9 cellular contexts compared by ENCODE assay signal in genomic region chr2:121634354-121635307, GRCh38. TPM values are rescaled to one million over a fixed set of nuclear protein-coding genes. Genes with fewer than 3 reads are reported as not detected.
DNase-seq lines count a peak whose midpoint lies in the region; ATAC-seq and FAIRE-seq lines count a peak whose summit lies in the region.
"Had no signal": no experiment of that assay in that cellular context is flagged by ENCODE, and none has a peak within 500 bp of the region (broad histone marks: within the 10 kb centered on the region; RNA-seq: fewer than 3 reads in every experiment).

No MANE protein-coding gene starts in this region.

- H3K27ac Mint-ChIP-seq in activated CD8-positive, alpha-beta memory T cell treated with anti-CD3 and anti-CD28 coated beads, Interleukin-2, amount 10 ng/mL, durations not matched to agents 7 days and 5 days: peak overlapping the region; percentile 29

- CTCF ChIA-PET in activated CD8-positive, alpha-beta memory T cell treated with anti-CD3 and anti-CD28 coated beads, Interleukin-2, amount 10 ng/mL, durations not matched to agents 7 days and 5 days (lab: Charles Lee): interaction anchor here (0.9 to 2.4 kb wide), 2 partner anchors 11 to 15 kb away, joined by 3 to 10 read pairs; partner anchors contain the start of gene CLASP1

- DNase-seq in activated CD8-positive, alpha-beta memory T cell treated with anti-CD3 and anti-CD28 coated beads, Interleukin-2, amount 10 ng/mL, durations not matched to agents 7 days and 5 days: no peak
- no peak for DNase-seq in activated CD8-positive, alpha-beta memory T cell treated with anti-CD3 and anti-CD28 coated beads, Interleukin-2, amount 50 U/mL, for 4 hours
- DNase-seq in NCI-H69 (lab: John Stamatoyannopoulos, UW) (peak; percentile 71), dermis blood vessel endothelial cell (peak; percentile 38), frontal cortex (ENCODE audit: low spot score in 2 of 2) (no peak), middle frontal gyrus (ENCODE audit: extremely low spot score, low spot score) (no peak)
- DNase-seq in stimulated activated CD8-positive, alpha-beta memory T cell treated with anti-CD3 and anti-CD28 coated beads, Interleukin-4, amount 100 ng/mL, for 48 hours: peak; percentile 41

- peaks cover 6% of the 10 kb centered on the region for H3K9me3 Mint-ChIP-seq in activated CD8-positive, alpha-beta memory T cell treated with anti-CD3 and anti-CD28 coated beads, Interleukin-2, amount 10 ng/mL, durations not matched to agents 7 days and 5 days (ENCODE audit: low read depth)

- H3K4me3 Mint-ChIP-seq in activated CD8-positive, alpha-beta memory T cell treated with anti-CD3 and anti-CD28 coated beads, Interleukin-2, amount 10 ng/mL, durations not matched to agents 7 days and 5 days: no peak overlapping the region

- no peak for FAIRE-seq in frontal cortex (lab: Jason Lieb, UNC)
- FAIRE-seq: G401.6 had no signal

- H3K4me1 Mint-ChIP-seq in activated CD8-positive, alpha-beta memory T cell treated with anti-CD3 and anti-CD28 coated beads, Interleukin-2, amount 10 ng/mL, durations not matched to agents 7 days and 5 days: peaks cover 25% of the 10 kb centered on the region

- peak; percentile 51 for ATAC-seq in activated CD8-positive, alpha-beta memory T cell treated with anti-CD3 and anti-CD28 coated beads, Interleukin-2, amount 10 ng/mL, durations not matched to agents 7 days and 5 days
- no peak for ATAC-seq in HG03520 (IDR thresholded peaks at IDR 0.05; ENCODE audit: unreplicated experiment)

- no peaks in the 10 kb centered on the region for H3K27me3 Mint-ChIP-seq in activated CD8-positive, alpha-beta memory T cell treated with anti-CD3 and anti-CD28 coated beads, Interleukin-2, amount 10 ng/mL, durations not matched to agents 7 days and 5 days

- H3K36me3 Mint-ChIP-seq in activated CD8-positive, alpha-beta memory T cell treated with anti-CD3 and anti-CD28 coated beads, Interleukin-2, amount 10 ng/mL, durations not matched to agents 7 days and 5 days: peaks cover 19% of the 10 kb centered on the region

RNA-seq across cellular contexts. Expression of gene CLASP1, which starts 14.6 kb away (rescaled TPM):
- 10 to 100 TPM; 62.3 to 76.1 TPM for total RNA-seq in activated CD8-positive, alpha-beta memory T cell treated with anti-CD3 and anti-CD28 coated beads, Interleukin-2, amount 10 ng/mL, durations not matched to agents 7 days and 5 days
- 51.9 and 67.7 TPM in 2 replicates for total RNA-seq in dermis blood vessel endothelial cell
- total RNA-seq in frontal cortex: 129 TPM

Comparison
In these comparisons a context has a peak if more than half of its experiments do, and no peak if none do; other contexts are left out.
1. DNase-seq: peak in NCI-H69 (single experiment), dermis blood vessel endothelial cell (single experiment) and stimulated activated CD8-positive, alpha-beta memory T cell treated with anti-CD3 and anti-CD28 coated beads, Interleukin-4, amount 100 ng/mL, for 48 hours (single experiment); none in activated CD8-positive, alpha-beta memory T cell treated with anti-CD3 and anti-CD28 coated beads, Interleukin-2, amount 10 ng/mL, durations not matched to agents 7 days and 5 days (single experiment), activated CD8-positive, alpha-beta memory T cell treated with anti-CD3 and anti-CD28 coated beads, Interleukin-2, amount 50 U/mL, for 4 hours (single experiment), frontal cortex (0 of 2) and middle frontal gyrus (single experiment).